Comparison of ENCODE assay signal across 2 cellular contexts in genomic region chr11:12088531-12088930, GRCh38.
TF ChIP-seq lines count a peak whose summit lies in the region.

No MANE protein-coding gene starts in this region.

TF ChIP-seq in SK-N-SH, 30 proteins besides CTCF, POLR2A, EP300 and RAD21 (continued from another document):
- TF ChIP-seq IRF3 (IDR thresholded peaks at IDR 0.05; ENCODE audit: low read depth, low read length) = no peak
- no peak for TF ChIP-seq MEF2A (IDR thresholded peaks at IDR 0.05; ENCODE audit: borderline replicate concordance, low read depth)
- TF ChIP-seq RXRA (IDR thresholded peaks at IDR 0.05; ENCODE audit: borderline replicate concordance, low read depth) = no peak

TF ChIP-seq in SK-N-SH treated with all-trans-retinoic acid at 6 μM for 48 hours, 23 proteins besides CTCF, POLR2A, EP300 and RAD21 (continued from another document):
- TF ChIP-seq, protein P1, sequence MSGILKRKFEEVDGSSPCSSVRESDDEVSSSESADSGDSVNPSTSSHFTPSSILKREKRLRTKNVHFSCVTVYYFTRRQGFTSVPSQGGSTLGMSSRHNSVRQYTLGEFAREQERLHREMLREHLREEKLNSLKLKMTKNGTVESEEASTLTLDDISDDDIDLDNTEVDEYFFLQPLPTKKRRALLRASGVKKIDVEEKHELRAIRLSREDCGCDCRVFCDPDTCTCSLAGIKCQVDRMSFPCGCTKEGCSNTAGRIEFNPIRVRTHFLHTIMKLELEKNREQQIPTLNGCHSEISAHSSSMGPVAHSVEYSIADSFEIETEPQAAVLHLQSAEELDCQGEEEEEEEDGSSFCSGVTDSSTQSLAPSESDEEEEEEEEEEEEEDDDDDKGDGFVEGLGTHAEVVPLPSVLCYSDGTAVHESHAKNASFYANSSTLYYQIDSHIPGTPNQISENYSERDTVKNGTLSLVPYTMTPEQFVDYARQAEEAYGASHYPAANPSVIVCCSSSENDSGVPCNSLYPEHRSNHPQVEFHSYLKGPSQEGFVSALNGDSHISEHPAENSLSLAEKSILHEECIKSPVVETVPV (CRISPR knock-in tag; IDR thresholded peaks at IDR 0.05) = no peak
- no peak for TF ChIP-seq ZFP30 (CRISPR knock-in tag; IDR thresholded peaks at IDR 0.05)
- no peak for TF ChIP-seq BACH2 (CRISPR knock-in tag; IDR thresholded peaks at IDR 0.05; ENCODE audit: borderline replicate concordance)
- no peak for TF ChIP-seq TSHZ2 (CRISPR knock-in tag; IDR thresholded peaks at IDR 0.05)
- TF ChIP-seq ZC3H10 (CRISPR knock-in tag; IDR thresholded peaks at IDR 0.05) = no peak
- no peak for TF ChIP-seq TCF4 (CRISPR knock-in tag; IDR thresholded peaks at IDR 0.05; ENCODE audit: borderline replicate concordance)
- TF ChIP-seq RARB (CRISPR knock-in tag; IDR thresholded peaks at IDR 0.05) = no peak
- no peak for TF ChIP-seq SNAI2 (CRISPR knock-in tag; IDR thresholded peaks at IDR 0.05)
- no peak for TF ChIP-seq ZNF8 (CRISPR knock-in tag; IDR thresholded peaks at IDR 0.05)
